Comparison of ENCODE assay signal across 30 cellular contexts in genomic region chr5:8123559-8123958, GRCh38.
"Had no signal": no experiment of that assay in that cellular context is flagged by ENCODE, and none has a peak within 500 bp of the region (broad histone marks: within the 10 kb centered on the region; RNA-seq: fewer than 3 reads in every experiment).

No MANE protein-coding gene starts in this region.

- H3K36me3 Mint-ChIP-seq: activated naive CD8-positive, alpha-beta T cell had no signal

- H3K27me3 Mint-ChIP-seq: activated B cell treated with CpG ODN at 0.5 μM for 24 hours; activated CD8-positive, alpha-beta T cell treated with anti-CD3 and anti-CD28 coated beads for 36 hours; activated naive CD8-positive, alpha-beta T cell; central memory CD8-positive, alpha-beta T cell; effector memory CD8-positive, alpha-beta T cell; T-helper 17 cell had no signal

- H3K4me3 Mint-ChIP-seq: activated B cell treated with CpG ODN at 0.5 μM for 24 hours; activated CD8-positive, alpha-beta T cell treated with anti-CD3 and anti-CD28 coated beads for 36 hours; activated naive CD8-positive, alpha-beta T cell; activated T-cell treated with anti-CD3 and anti-CD28 coated beads, Interleukin-2, amount 50 U/mL, for 4 hours; activated T-helper 17 cell treated with anti-CD3 and anti-CD28 coated beads, Interleukin-2, amount 50 U/mL, for 72 hours; central memory CD8-positive, alpha-beta T cell; effector memory CD8-positive, alpha-beta T cell; T-helper 17 cell; T-helper 2 cell treated with Interferon-gamma antibody and Interleukin-4, amounts not matched to agents 5 μg/mL and 100 μg/mL, for 36 hours had no signal

- ATAC-seq: activated CD4-positive, CD25-positive, alpha-beta regulatory T cell treated with anti-CD3 and anti-CD28 coated beads, Interleukin-2, amount 50 U/mL, for 24 hours; activated CD8-positive, alpha-beta T cell treated with anti-CD3 and anti-CD28 coated beads for 36 hours; activated T-cell treated with anti-CD3 and anti-CD28 coated beads, Interleukin-2, amount 50 U/mL, for 4 hours; activated T-helper 17 cell treated with anti-CD3 and anti-CD28 coated beads, Interleukin-2, amount 50 U/mL, for 72 hours; effector memory CD8-positive, alpha-beta T cell; foreskin keratinocyte; gastrocnemius medialis; heart right ventricle; T-helper 17 cell had no signal

- DNase-seq: activated B cell treated with CpG ODN at 0.5 μM for 24 hours; activated CD4-positive, alpha-beta T cell treated with anti-CD3 and anti-CD28 coated beads for 48 hours; activated CD4-positive, alpha-beta T cell treated with anti-CD3 and anti-CD28 coated beads, Interleukin-2, amount 50 U/mL, for 1 hour; activated CD4-positive, alpha-beta T cell treated with anti-CD3 and anti-CD28 coated beads, Interleukin-2, amount 50 U/mL, for 48 hours; activated CD8-positive, alpha-beta memory T cell treated with anti-CD3 and anti-CD28 coated beads for 24 hours; activated CD8-positive, alpha-beta T cell treated with anti-CD3 and anti-CD28 coated beads for 36 hours; activated effector memory CD4-positive, alpha-beta T cell treated with Interleukin-2 at 50 U/mL for 16 hours; activated gamma-delta T cell treated with Interleukin-2 at 50 U/mL for 16 hours; activated naive CD4-positive, alpha-beta T cell treated with anti-CD3 and anti-CD28 coated beads, Interleukin-2, amount 50 U/mL, for 16 hours; activated naive CD4-positive, alpha-beta T cell treated with Interleukin-2 at 50 U/mL for 16 hours; activated T-cell treated with anti-CD3 and anti-CD28 coated beads, Interleukin-2, amount 50 U/mL, for 4 hours; amniotic stem cell; anterior cingulate cortex; brain microvascular endothelial cell; cortex of kidney; dermis blood vessel endothelial cell; effector CD4-positive, alpha-beta T cell; effector memory CD8-positive, alpha-beta T cell; erythroblast; foreskin keratinocyte; gastrocnemius medialis; heart right ventricle; T-helper 17 cell; T1000; WERI-Rb-1 had no signal

- H3K4me1 Mint-ChIP-seq: activated B cell treated with CpG ODN at 0.5 μM for 24 hours; activated T-helper 17 cell treated with anti-CD3 and anti-CD28 coated beads, Interleukin-2, amount 50 U/mL, for 72 hours; central memory CD8-positive, alpha-beta T cell; T-helper 17 cell had no signal

- H3K27ac Mint-ChIP-seq: activated B cell treated with CpG ODN at 0.5 μM for 24 hours; activated CD8-positive, alpha-beta T cell treated with anti-CD3 and anti-CD28 coated beads for 36 hours; activated naive CD8-positive, alpha-beta T cell; activated T-helper 17 cell treated with anti-CD3 and anti-CD28 coated beads, Interleukin-2, amount 50 U/mL, for 72 hours; effector memory CD8-positive, alpha-beta T cell; T-helper 17 cell; T-helper 2 cell treated with Interferon-gamma antibody and Interleukin-4, amounts not matched to agents 5 μg/mL and 100 μg/mL, for 36 hours had no signal

- H3K9me3 Mint-ChIP-seq: activated B cell treated with CpG ODN at 0.5 μM for 24 hours; activated T-cell treated with anti-CD3 and anti-CD28 coated beads, Interleukin-2, amount 50 U/mL, for 4 hours; activated T-helper 17 cell treated with anti-CD3 and anti-CD28 coated beads, Interleukin-2, amount 50 U/mL, for 72 hours; effector memory CD8-positive, alpha-beta T cell; T-helper 2 cell treated with Interferon-gamma antibody and Interleukin-4, amounts not matched to agents 5 μg/mL and 100 μg/mL, for 36 hours had no signal
